ENCODE assay signal across 7 cellular contexts in the genomic region with DNA sequence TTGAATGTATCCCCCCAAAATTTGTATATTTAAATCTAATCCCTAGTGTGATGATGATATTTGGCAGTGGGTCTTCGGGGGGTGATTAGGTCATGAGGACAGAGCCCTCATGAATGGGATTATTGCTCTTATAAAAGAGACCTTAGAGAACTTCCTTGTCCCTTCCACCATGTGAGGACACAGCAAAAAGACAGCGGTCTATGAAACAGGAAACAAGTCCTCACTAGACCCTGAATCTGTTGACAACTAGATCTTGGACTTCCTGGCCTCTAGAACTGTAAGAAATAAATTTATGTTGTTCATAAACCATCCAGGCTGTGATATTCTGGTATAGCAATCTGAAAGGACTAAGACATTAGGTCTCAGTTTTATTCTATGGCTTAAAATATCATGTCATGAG. TPM values are rescaled to one million over a fixed set of nuclear protein-coding genes. Genes with fewer than 3 reads are reported as not detected.
DNase-seq lines count a peak whose midpoint lies in the region; ATAC-seq and TF ChIP-seq lines count a peak whose summit lies in the region.
"Not testable (repeated sequence)": the region's sequence is repeated elsewhere in the genome, so short reads cannot be mapped to it uniquely, and the experiment has no call there.

No MANE protein-coding gene starts in this region.

- H3K27ac Mint-ChIP-seq in CD8-positive, alpha-beta memory T cell = peak overlapping the region; percentile 33 to 93 (median 78)
- peak overlapping the region; percentile 37 for H3K27ac Mint-ChIP-seq in T-helper 17 cell
- H3K27ac Mint-ChIP-seq in activated CD8-positive, alpha-beta T cell treated with anti-CD3 and anti-CD28 coated beads, Interleukin-2, amount 10 ng/mL, durations not matched to agents 7 days and 5 days = peak overlapping the region; percentile 78
- H3K27ac Mint-ChIP-seq in activated naive CD4-positive, alpha-beta T cell treated with anti-CD3 and anti-CD28 coated beads, Interleukin-2, amount 50 U/mL, for 24 hours = peak overlapping the region; percentile 7
- peak overlapping the region; percentile 49 to 86 for H3K27ac Mint-ChIP-seq in effector memory CD8-positive, alpha-beta T cell

- DNase-seq in CD8-positive, alpha-beta memory T cell = peak in 1 of 5 donors; percentile 11
- peak; percentile 54 for DNase-seq in NB4 (ENCODE audit: low read depth)
- not testable (repeated sequence) for DNase-seq in T-helper 17 cell; activated CD8-positive, alpha-beta T cell treated with anti-CD3 and anti-CD28 coated beads, Interleukin-2, amount 10 ng/mL, durations not matched to agents 7 days and 5 days; effector memory CD8-positive, alpha-beta T cell

- not testable (repeated sequence) for TF ChIP-seq POLR2A in NB4 (IDR thresholded peaks at IDR 0.05; ENCODE audit: extremely low read depth, insufficient read length)

- peaks cover 49% of the 10 kb centered on the region for H3K4me1 ChIP-seq in CD8-positive, alpha-beta memory T cell (ENCODE audit: insufficient read depth, low read length)
- peaks cover 59 to 69% of the 10 kb centered on the region in 2 experiments for H3K4me1 ChIP-seq in neutrophil (ENCODE audit: control insufficient read depth in 1 of 2, insufficient read depth in 1 of 2, low read depth in 1 of 2, low read length in 1 of 2)

- peak overlapping the region in 6 of 7 donors; percentile 31 to 84 (median 64) for H3K4me3 Mint-ChIP-seq in CD8-positive, alpha-beta memory T cell
- H3K4me3 Mint-ChIP-seq in T-helper 17 cell; activated naive CD4-positive, alpha-beta T cell treated with anti-CD3 and anti-CD28 coated beads, Interleukin-2, amount 50 U/mL, for 24 hours: not testable (repeated sequence)
- H3K4me3 Mint-ChIP-seq in activated CD8-positive, alpha-beta T cell treated with anti-CD3 and anti-CD28 coated beads, Interleukin-2, amount 10 ng/mL, durations not matched to agents 7 days and 5 days = peak overlapping the region; percentile 38
- peak overlapping the region; percentile 53 to 57 for H3K4me3 Mint-ChIP-seq in effector memory CD8-positive, alpha-beta T cell

- CTCF ChIA-PET in CD8-positive, alpha-beta memory T cell (lab: Charles Lee); activated CD8-positive, alpha-beta T cell treated with anti-CD3 and anti-CD28 coated beads, Interleukin-2, amount 10 ng/mL, durations not matched to agents 7 days and 5 days (lab: Charles Lee): not testable (repeated sequence)

- H3K9me3 Mint-ChIP-seq in CD8-positive, alpha-beta memory T cell; activated CD8-positive, alpha-beta T cell treated with anti-CD3 and anti-CD28 coated beads, Interleukin-2, amount 10 ng/mL, durations not matched to agents 7 days and 5 days (ENCODE audit: insufficient read depth); activated naive CD4-positive, alpha-beta T cell treated with anti-CD3 and anti-CD28 coated beads, Interleukin-2, amount 50 U/mL, for 24 hours; effector memory CD8-positive, alpha-beta T cell: not testable (repeated sequence)

- POLR2A ChIA-PET in CD8-positive, alpha-beta memory T cell (lab: Charles Lee); activated CD8-positive, alpha-beta T cell treated with anti-CD3 and anti-CD28 coated beads, Interleukin-2, amount 10 ng/mL, durations not matched to agents 7 days and 5 days (lab: Charles Lee): not testable (repeated sequence)

- H3K9me3 ChIP-seq in CD8-positive, alpha-beta memory T cell (ENCODE audit: low read length); T-helper 17 cell (ENCODE audit: control insufficient read depth, low read length, poor library complexity, severe bottlenecking); neutrophil: not testable (repeated sequence)

- not testable (repeated sequence) for ATAC-seq in T-helper 17 cell; activated CD8-positive, alpha-beta T cell treated with anti-CD3 and anti-CD28 coated beads, Interleukin-2, amount 10 ng/mL, durations not matched to agents 7 days and 5 days; effector memory CD8-positive, alpha-beta T cell (replicated peaks)

- not testable (repeated sequence) for H3K36me3 ChIP-seq in CD8-positive, alpha-beta memory T cell (ENCODE audit: insufficient read depth, low read length); neutrophil

- not testable (repeated sequence) for H3K27ac ChIP-seq in CD8-positive, alpha-beta memory T cell (ENCODE audit: low read depth, low read length)
- peak overlapping the region; percentile 73 for H3K27ac ChIP-seq in neutrophil

- H3K4me3 ChIP-seq in CD8-positive, alpha-beta memory T cell (ENCODE audit: low read length); NB4 (ENCODE audit: low read depth, low read length); neutrophil (ENCODE audit: low read depth in 1 of 2, low read length in 1 of 2): not testable (repeated sequence)

- H3K27me3 Mint-ChIP-seq in CD8-positive, alpha-beta memory T cell; T-helper 17 cell; activated CD8-positive, alpha-beta T cell treated with anti-CD3 and anti-CD28 coated beads, Interleukin-2, amount 10 ng/mL, durations not matched to agents 7 days and 5 days (ENCODE audit: low read depth); activated naive CD4-positive, alpha-beta T cell treated with anti-CD3 and anti-CD28 coated beads, Interleukin-2, amount 50 U/mL, for 24 hours; effector memory CD8-positive, alpha-beta T cell: not testable (repeated sequence)

- H3K4me1 Mint-ChIP-seq in CD8-positive, alpha-beta memory T cell = peaks cover 66 to 86% (median 74%) of the 10 kb centered on the region in 3 donors
- H3K4me1 Mint-ChIP-seq in T-helper 17 cell = peaks cover 27% of the 10 kb centered on the region
- H3K4me1 Mint-ChIP-seq in activated CD8-positive, alpha-beta T cell treated with anti-CD3 and anti-CD28 coated beads, Interleukin-2, amount 10 ng/mL, durations not matched to agents 7 days and 5 days (ENCODE audit: low read depth) = peaks cover 63% of the 10 kb centered on the region
- peaks cover 61% of the 10 kb centered on the region for H3K4me1 Mint-ChIP-seq in activated naive CD4-positive, alpha-beta T cell treated with anti-CD3 and anti-CD28 coated beads, Interleukin-2, amount 50 U/mL, for 24 hours
- peaks cover 34 to 54% of the 10 kb centered on the region in 2 donors for H3K4me1 Mint-ChIP-seq in effector memory CD8-positive, alpha-beta T cell (ENCODE audit: low read depth in 2 of 2)

- H3K27me3 ChIP-seq in CD8-positive, alpha-beta memory T cell (ENCODE audit: insufficient read depth, low read length, poor library complexity, severe bottlenecking); neutrophil: not testable (repeated sequence)

- H3K36me3 Mint-ChIP-seq in CD8-positive, alpha-beta memory T cell; T-helper 17 cell (ENCODE audit: low read depth); activated naive CD4-positive, alpha-beta T cell treated with anti-CD3 and anti-CD28 coated beads, Interleukin-2, amount 50 U/mL, for 24 hours; effector memory CD8-positive, alpha-beta T cell (ENCODE audit: insufficient read depth): not testable (repeated sequence)
- H3K36me3 Mint-ChIP-seq in activated CD8-positive, alpha-beta T cell treated with anti-CD3 and anti-CD28 coated beads, Interleukin-2, amount 10 ng/mL, durations not matched to agents 7 days and 5 days (ENCODE audit: low read depth) = peaks cover 34% of the 10 kb centered on the region

- not testable (repeated sequence) for TF ChIP-seq CTCF in NB4 (IDR thresholded peaks at IDR 0.05; ENCODE audit: low read depth, low read length); neutrophil (IDR thresholded peaks at IDR 0.05)

RNA-seq across cellular contexts. Expression of gene PARP8, which starts 28.9 kb away (rescaled TPM):
- 10 to 100 TPM; 55.4 to 58.4 TPM for total RNA-seq in CD8-positive, alpha-beta memory T cell
- 142 TPM for polyA plus RNA-seq in CD8-positive, alpha-beta memory T cell
- 100 to 1,000 TPM; 183 to 204 TPM for total RNA-seq in T-helper 17 cell
- total RNA-seq in activated CD8-positive, alpha-beta T cell treated with anti-CD3 and anti-CD28 coated beads, Interleukin-2, amount 10 ng/mL, durations not matched to agents 7 days and 5 days = 10 to 100 TPM; 78.5 to 80.0 TPM

Comparison
In these comparisons a context has a peak if more than half of its experiments do, and no peak if none do; other contexts are left out.
1. H3K27ac Mint-ChIP-seq: peak in every context shown above with its lines; median percentile 78 in CD8-positive, alpha-beta memory T cell; 78 in activated CD8-positive, alpha-beta T cell treated with anti-CD3 and anti-CD28 coated beads, Interleukin-2, amount 10 ng/mL, durations not matched to agents 7 days and 5 days; 68 in effector memory CD8-positive, alpha-beta T cell; 37 in T-helper 17 cell; 7 in activated naive CD4-positive, alpha-beta T cell treated with anti-CD3 and anti-CD28 coated beads, Interleukin-2, amount 50 U/mL, for 24 hours.